20 cellular contexts compared by ENCODE assay signal in the genomic region with DNA sequence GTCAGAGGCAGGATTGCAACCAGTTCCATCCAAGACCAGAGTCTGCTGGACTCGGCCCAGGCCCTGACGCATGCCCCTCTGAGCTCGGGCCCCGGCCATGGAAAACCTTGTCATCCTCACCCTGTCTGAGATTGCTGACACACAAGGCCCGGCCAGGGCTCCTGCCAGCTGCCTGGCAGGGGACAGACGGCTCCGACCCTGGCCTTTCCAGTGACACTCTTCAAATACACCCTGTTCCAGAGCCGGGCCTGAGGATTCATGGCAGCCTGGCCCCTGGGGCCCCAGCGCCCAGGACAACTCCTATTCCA. TPM values are rescaled to one million over a fixed set of nuclear protein-coding genes. Genes with fewer than 3 reads are reported as not detected.
A peak's percentile ranks its signal among the peaks of the same experiment; 100 is the strongest.
DNase-seq lines count a peak whose midpoint lies in the region; ATAC-seq lines count a peak whose summit lies in the region.
"Had no signal": no experiment of that assay in that cellular context is flagged by ENCODE, and none has a peak within 500 bp of the region (broad histone marks: within the 10 kb centered on the region; RNA-seq: fewer than 3 reads in every experiment).

No MANE protein-coding gene starts in this region.

- peaks cover 1% of the 10 kb centered on the region for H3K36me3 Mint-ChIP-seq in IgD-negative memory B cell
- no peaks in the 10 kb centered on the region for H3K36me3 Mint-ChIP-seq in activated naive CD8-positive, alpha-beta T cell treated with anti-CD3 and anti-CD28 coated beads, Interleukin-2, amount 50 U/mL, for 24 hours (ENCODE audit: low read depth)
- H3K36me3 Mint-ChIP-seq in stimulated activated memory B cell treated with anti-CD40 and anti-IgM and Interleukin-4, amounts not matched to agents 10 μg/mL and 1 μg/mL and 100 μg/mL, for 72 hours: peaks cover 7% of the 10 kb centered on the region
- H3K36me3 Mint-ChIP-seq: CD4-positive, alpha-beta memory T cell had no signal

- ATAC-seq in left ventricle myocardium superior: peak; percentile 83
- ATAC-seq in activated naive CD8-positive, alpha-beta T cell treated with anti-CD3 and anti-CD28 coated beads, Interleukin-2, amount 50 U/mL, for 24 hours: no peak
- no peak for ATAC-seq in stimulated activated memory B cell treated with anti-CD40 and anti-IgM and Interleukin-4, amounts not matched to agents 10 μg/mL and 1 μg/mL and 100 μg/mL, for 72 hours

- peaks cover 8 to 9% (median 8%) of the 10 kb centered on the region in 3 donors for H3K4me1 Mint-ChIP-seq in IgD-negative memory B cell
- peaks cover 5% of the 10 kb centered on the region for H3K4me1 Mint-ChIP-seq in activated naive CD8-positive, alpha-beta T cell treated with anti-CD3 and anti-CD28 coated beads, Interleukin-2, amount 50 U/mL, for 24 hours
- peaks cover 53% of the 10 kb centered on the region for H3K4me1 Mint-ChIP-seq in stimulated activated memory B cell treated with anti-CD40 and anti-IgM and Interleukin-4, amounts not matched to agents 10 μg/mL and 1 μg/mL and 100 μg/mL, for 72 hours

- DNase-seq in AG08396 (ENCODE audit: low spot score): peak; percentile 87
- peak; percentile 61 for DNase-seq in cerebellum (ENCODE audit: low spot score)
- peak; percentile 75 for DNase-seq in left ventricle myocardium superior
- no peak for DNase-seq in activated naive CD8-positive, alpha-beta T cell treated with anti-CD3 and anti-CD28 coated beads, Interleukin-2, amount 50 U/mL, for 24 hours
- no peak for DNase-seq in NCI-H226
- no peak for DNase-seq in NCI-H2081 (lab: John Stamatoyannopoulos, UW)
- DNase-seq: Calu3; CD4-positive, alpha-beta memory T cell; NCI-H1048; NCI-H146; NCI-H2029 treated with DMSO at 0.1 percent for 48 hours; NK-92 treated with Interleukin-12 subunit alpha and Interleukin-12 subunit beta, amount 100 ng/mL, for 24 hours; SHP77 treated with DMSO at 0.1 percent for 48 hours; SK-N-SH had no signal

- intact Hi-C loops in left ventricle myocardium superior (cut with micrococcal nuclease): no loop called here

- peak overlapping the region in 2 of 3 donors; percentile 38 to 76 for H3K27ac Mint-ChIP-seq in IgD-negative memory B cell
- no peak overlapping the region for H3K27ac Mint-ChIP-seq in activated naive CD8-positive, alpha-beta T cell treated with anti-CD3 and anti-CD28 coated beads, Interleukin-2, amount 50 U/mL, for 24 hours
- H3K27ac Mint-ChIP-seq in stimulated activated memory B cell treated with anti-CD40 and anti-IgM and Interleukin-4, amounts not matched to agents 10 μg/mL and 1 μg/mL and 100 μg/mL, for 72 hours: no peak overlapping the region
- H3K27ac Mint-ChIP-seq: CD4-positive, alpha-beta memory T cell had no signal

- H3K27me3 Mint-ChIP-seq in IgD-negative memory B cell: peaks cover 12% of the 10 kb centered on the region
- H3K27me3 Mint-ChIP-seq in activated naive CD8-positive, alpha-beta T cell treated with anti-CD3 and anti-CD28 coated beads, Interleukin-2, amount 50 U/mL, for 24 hours: peaks cover 15% of the 10 kb centered on the region
- H3K27me3 Mint-ChIP-seq in stimulated activated memory B cell treated with anti-CD40 and anti-IgM and Interleukin-4, amounts not matched to agents 10 μg/mL and 1 μg/mL and 100 μg/mL, for 72 hours: peaks cover 66% of the 10 kb centered on the region

- peak overlapping the region in 2 of 4 donors; percentile 30 to 32 for H3K4me3 Mint-ChIP-seq in IgD-negative memory B cell
- H3K4me3 Mint-ChIP-seq in activated naive CD8-positive, alpha-beta T cell treated with anti-CD3 and anti-CD28 coated beads, Interleukin-2, amount 50 U/mL, for 24 hours: no peak overlapping the region
- H3K4me3 Mint-ChIP-seq in stimulated activated memory B cell treated with anti-CD40 and anti-IgM and Interleukin-4, amounts not matched to agents 10 μg/mL and 1 μg/mL and 100 μg/mL, for 72 hours: no peak overlapping the region
- H3K4me3 Mint-ChIP-seq: CD4-positive, alpha-beta memory T cell had no signal

- no peaks in the 10 kb centered on the region for H3K9me3 Mint-ChIP-seq in IgD-negative memory B cell
- no peaks in the 10 kb centered on the region for H3K9me3 Mint-ChIP-seq in activated naive CD8-positive, alpha-beta T cell treated with anti-CD3 and anti-CD28 coated beads, Interleukin-2, amount 50 U/mL, for 24 hours
- no peaks in the 10 kb centered on the region for H3K9me3 Mint-ChIP-seq in stimulated activated memory B cell treated with anti-CD40 and anti-IgM and Interleukin-4, amounts not matched to agents 10 μg/mL and 1 μg/mL and 100 μg/mL, for 72 hours
- H3K9me3 Mint-ChIP-seq: CD4-positive, alpha-beta memory T cell had no signal

RNA-seq across cellular contexts. Expression of a gene that starts 3.2 kb away (rescaled TPM):
- not detected for polyA plus RNA-seq in IgD-negative memory B cell
- total RNA-seq in cerebellum (not detected), left ventricle myocardium superior (not detected)
- total RNA-seq: A172; Calu3; CD4-positive, alpha-beta memory T cell; H4; MCF 10A; NCI-H460 had no signal
- polyA plus RNA-seq: CD4-positive, alpha-beta memory T cell; SK-N-SH had no signal

RNA-seq across cellular contexts. Expression of a gene that starts 12.7 kb away (rescaled TPM):
- polyA plus RNA-seq in IgD-negative memory B cell: 86.1 TPM
- total RNA-seq in cerebellum: 26.9 TPM
- total RNA-seq in left ventricle myocardium superior: 59.0 TPM

RNA-seq across cellular contexts. Expression of a gene that starts 12.9 kb away (rescaled TPM):
- 8.4 TPM for polyA plus RNA-seq in IgD-negative memory B cell
- total RNA-seq in cerebellum: 19.1 TPM
- 14.6 TPM for total RNA-seq in left ventricle myocardium superior

RNA-seq across cellular contexts. Expression of a gene that starts 57.9 kb away (rescaled TPM):
- polyA plus RNA-seq in IgD-negative memory B cell: 416 TPM
- total RNA-seq in cerebellum: 10.9 TPM
- 40.9 TPM for total RNA-seq in left ventricle myocardium superior

Comparison
In these comparisons a context has a peak if more than half of its experiments do, and no peak if none do; other contexts are left out.
1. DNase-seq: peak in AG08396 (single experiment), cerebellum (single experiment) and left ventricle myocardium superior (single experiment); none in activated naive CD8-positive, alpha-beta T cell treated with anti-CD3 and anti-CD28 coated beads, Interleukin-2, amount 50 U/mL, for 24 hours (single experiment), NCI-H226 (single experiment) and NCI-H2081 (0 of 2).
2. H3K27ac Mint-ChIP-seq: peak in IgD-negative memory B cell (2 of 3); none in activated naive CD8-positive, alpha-beta T cell treated with anti-CD3 and anti-CD28 coated beads, Interleukin-2, amount 50 U/mL, for 24 hours (single experiment) and stimulated activated memory B cell treated with anti-CD40 and anti-IgM and Interleukin-4, amounts not matched to agents 10 μg/mL and 1 μg/mL and 100 μg/mL, for 72 hours (single experiment).